9 cellular contexts compared by ENCODE assay signal in the genomic region with DNA sequence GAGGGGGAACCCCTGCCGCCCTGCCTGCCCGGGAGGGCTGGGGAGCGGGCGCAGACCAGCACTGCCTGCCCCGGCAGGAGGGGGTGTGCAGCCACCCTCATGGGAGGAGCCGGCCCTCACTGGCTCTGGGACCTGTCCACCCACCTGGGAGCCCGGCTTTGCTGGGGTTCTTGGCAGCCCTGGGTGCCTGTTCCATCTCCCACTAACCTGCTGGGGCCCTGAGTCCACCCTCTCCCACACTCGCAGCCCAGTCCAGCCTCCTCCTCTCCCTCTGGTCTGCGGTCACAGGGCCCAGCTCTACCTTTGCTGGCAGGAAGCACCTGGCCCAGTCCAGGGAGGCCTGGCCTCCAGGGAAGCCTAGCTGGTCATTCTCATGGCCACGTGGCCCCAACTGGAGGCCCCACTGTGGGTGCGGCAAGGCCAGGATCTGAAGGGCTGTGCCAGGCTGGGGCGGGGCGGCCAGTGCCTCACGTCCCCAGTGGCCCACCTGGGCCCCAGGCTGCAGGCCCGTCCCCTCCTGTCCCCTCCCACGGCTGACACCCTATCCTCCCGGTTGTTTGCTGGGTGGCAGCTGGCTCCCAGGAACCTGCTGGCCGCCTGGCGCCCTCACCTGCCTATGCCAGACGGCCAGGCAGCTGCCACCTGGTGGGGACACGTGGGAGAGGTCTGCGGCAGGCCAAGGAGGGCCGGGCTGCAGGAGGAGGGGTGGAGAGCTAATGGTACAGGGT. TPM values are rescaled to one million over a fixed set of nuclear protein-coding genes. Genes with fewer than 3 reads are reported as not detected.
DNase-seq lines count a peak whose midpoint lies in the region; ATAC-seq lines count a peak whose summit lies in the region.
"Had no signal": no experiment of that assay in that cellular context is flagged by ENCODE, and none has a peak within 500 bp of the region (broad histone marks: within the 10 kb centered on the region; RNA-seq: fewer than 3 reads in every experiment).

A gene (minus strand): TSS at position 393 of the 728 bp plus-strand sequence. CDS start 721 bp downstream, outside the sequence.

- no peaks in the 10 kb centered on the region for H3K4me1 Mint-ChIP-seq in immature natural killer cell

- H3K36me3 ChIP-seq in mucosa of rectum (ENCODE audit: control insufficient read depth in 2 of 2, insufficient read depth in 2 of 2, low read length in 2 of 2), result peaks cover 0 to 6% of the 10 kb centered on the region in 2 donors

- peak within 1 kb of the TSS; percentile 74 to 93 for H3K9ac ChIP-seq in mucosa of rectum (ENCODE audit: low read depth in 1 of 2, low read length in 2 of 2)

- no peak within 1 kb of the TSS for H3K4me3 Mint-ChIP-seq in immature natural killer cell
- H3K4me3 Mint-ChIP-seq: IgD-negative memory B cell had no signal

- H3K27me3 Mint-ChIP-seq in immature natural killer cell (ENCODE audit: low read depth in 3 of 3), result peaks cover 0 to 2% (median 0%) of the 10 kb centered on the region in 3 donors

- peak within 1 kb of the TSS; percentile 98 to 99 for H3K27ac ChIP-seq in mucosa of rectum (ENCODE audit: low read depth in 2 of 2, low read length in 2 of 2)

- H3K27me3 ChIP-seq in mucosa of rectum (ENCODE audit: control insufficient read depth in 2 of 2, insufficient read depth in 2 of 2, low read length in 2 of 2), result no peaks in the 10 kb centered on the region

- H3K4me3 ChIP-seq in mucosa of rectum (ENCODE audit: low read length in 2 of 2), result peak within 1 kb of the TSS; percentile 65 to 68

- no peaks in the 10 kb centered on the region for H3K9me3 Mint-ChIP-seq in immature natural killer cell
- H3K9me3 Mint-ChIP-seq: IgD-negative memory B cell had no signal

- no peaks in the 10 kb centered on the region for H3K36me3 Mint-ChIP-seq in immature natural killer cell
- H3K36me3 Mint-ChIP-seq: IgD-negative memory B cell had no signal

- ATAC-seq in HG03280 (IDR thresholded peaks at IDR 0.05; ENCODE audit: unreplicated experiment), result no peak

- H3K9me3 ChIP-seq in mucosa of rectum (ENCODE audit: control insufficient read depth in 2 of 2, low read length in 2 of 2), result no peaks in the 10 kb centered on the region

- DNase-seq in DMS79 (lab: John Stamatoyannopoulos, UW) (peak; percentile 85), M059J (ENCODE audit: low read depth) (peak; percentile 53), SK-N-DZ (ENCODE audit: low spot score) (peak; percentile 66), cerebellar nuclear complex (lab: John Stamatoyannopoulos, UW) (peak; percentile 30 to 48), immature natural killer cell (no peak), midbrain (lab: John Stamatoyannopoulos, UW) (no peak)

- H3K27ac Mint-ChIP-seq in immature natural killer cell, result no peak within 1 kb of the TSS

- peaks cover 26 to 44% of the 10 kb centered on the region in 2 donors for H3K4me1 ChIP-seq in mucosa of rectum (ENCODE audit: control insufficient read depth in 2 of 2, insufficient read depth in 2 of 2, low read length in 2 of 2)

RNA-seq across cellular contexts. Expression of the gene that starts here (rescaled TPM):
- 1.8 and 3.3 TPM in 2 replicates for total RNA-seq in M059J (2014; rRNA removed; shearing (Covaris generic))
- 0.38 and 0.68 TPM in 2 replicates for polyA plus RNA-seq in SK-N-DZ (2014; cell fraction: cytosol; rRNA removed)
- 2.3 and 2.4 TPM in 2 replicates for polyA plus RNA-seq in SK-N-DZ (2014; cell fraction: nucleus; rRNA removed)
- polyA plus RNA-seq in immature natural killer cell, result not detected

Comparison
In these comparisons a context has a peak if more than half of its experiments do, and no peak if none do; other contexts are left out.
1. DNase-seq: peak in DMS79 (single experiment), M059J (single experiment), SK-N-DZ (single experiment) and cerebellar nuclear complex (2 of 2); none in immature natural killer cell (0 of 3) and midbrain (single experiment).